20 cellular contexts compared by ENCODE assay signal in the genomic region with DNA sequence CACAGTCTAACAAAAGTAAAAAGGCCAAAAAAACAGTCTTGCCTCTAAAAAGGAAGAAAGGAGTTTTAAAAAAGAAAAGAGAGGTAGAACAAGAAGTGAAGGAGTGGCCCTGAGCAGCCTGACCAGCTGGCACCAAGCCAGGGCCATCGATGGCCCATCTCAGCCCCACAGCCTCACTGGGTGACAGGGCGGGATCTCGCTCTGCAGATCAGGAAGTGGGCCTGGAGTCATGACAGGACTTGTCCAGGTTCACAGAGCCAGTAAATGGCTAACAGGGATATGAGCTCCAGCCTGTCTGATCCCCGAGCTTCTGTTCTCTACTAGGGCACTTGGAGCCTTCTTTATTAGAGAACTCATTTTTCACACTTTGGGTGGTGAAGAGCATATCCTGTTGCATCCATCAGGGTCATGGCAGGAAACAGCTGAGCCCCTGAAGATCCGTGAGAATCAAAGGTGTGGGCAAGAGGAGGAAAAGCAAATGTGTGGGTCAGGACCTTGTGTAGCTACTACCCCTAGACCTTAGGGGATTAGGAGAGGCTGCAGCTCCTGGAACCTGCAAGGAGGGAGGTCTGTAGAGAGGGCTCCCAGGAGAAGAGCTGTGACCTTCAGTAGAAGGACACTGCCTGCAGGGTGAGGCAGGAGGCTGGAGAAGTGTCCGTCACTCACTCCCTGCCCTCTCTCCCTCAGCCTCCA.
DNase-seq lines count a peak whose midpoint lies in the region; ATAC-seq, FAIRE-seq and TF ChIP-seq lines count a peak whose summit lies in the region.
"Had no signal": no experiment of that assay in that cellular context is flagged by ENCODE, and none has a peak within 500 bp of the region (broad histone marks: within the 10 kb centered on the region; RNA-seq: fewer than 3 reads in every experiment).

No MANE protein-coding gene starts in this region.

- H3K9me3 ChIP-seq in endodermal cell (ENCODE audit: control insufficient read depth, low read length) (peaks cover 7% of the 10 kb centered on the region), small intestine (ENCODE audit: control insufficient read depth, low read depth) (no peaks in the 10 kb centered on the region)
- H3K9me3 ChIP-seq: ovary had no signal

- WGBS in endodermal cell (ENCODE audit: insufficient coverage in 1 of 2, insufficient read length in 1 of 2), 2 experiments = 75 to 79% methylated on average over 5 to 6 of the region's 6 CpGs
- WGBS in small intestine, 3 donors = 31 to 37% (median 34%) methylated on average over 6 of the region's 6 CpGs

- no peaks in the 10 kb centered on the region for H3K27me3 Mint-ChIP-seq in endodermal cell (ENCODE audit: insufficient read depth)
- peaks cover 0 to 8% (median 2%) of the 10 kb centered on the region in 5 donors for H3K27me3 Mint-ChIP-seq in naive thymus-derived CD8-positive, alpha-beta T cell
- H3K27me3 Mint-ChIP-seq: activated CD4-positive, alpha-beta memory T cell treated with anti-CD3 and anti-CD28 coated beads for 36 hours had no signal

- TF ChIP-seq CTCF in endodermal cell (conservative IDR thresholded peaks at IDR 0.05) = no peak

- DNase-seq in NCI-H345 (lab: John Stamatoyannopoulos, UW) (peak; percentile 17), NCI-H345 treated with DMSO at 0.1 percent for 48 hours (lab: John Stamatoyannopoulos, UW; ENCODE audit: unreplicated experiment) (no peak), NCI-H748 treated with DMSO at 0.1 percent for 48 hours (lab: John Stamatoyannopoulos, UW) (peak; percentile 27), endodermal cell (no peak), small intestine (peak; percentile 60), cerebellar cortex (ENCODE audit: low spot score) (no peak), HuH-7 (ENCODE audit: low spot score) (no peak)
- no peak for DNase-seq in naive thymus-derived CD8-positive, alpha-beta T cell
- DNase-seq: 8988T; activated CD4-positive, alpha-beta memory T cell treated with anti-CD3 and anti-CD28 coated beads for 36 hours; activated naive CD8-positive, alpha-beta T cell treated with anti-CD3 and anti-CD28 coated beads for 36 hours; activated T-cell treated with anti-CD3 and anti-CD28 coated beads, Interleukin-2, amount 50 U/mL, for 4 hours; effector CD4-positive, alpha-beta T cell; hypothalamus; KG1; left cardiac atrium; NCI-H226; ovary had no signal

- no peaks in the 10 kb centered on the region for H3K36me3 ChIP-seq in endodermal cell (ENCODE audit: control insufficient read depth, insufficient read depth, low read length)
- no peaks in the 10 kb centered on the region for H3K36me3 ChIP-seq in small intestine (ENCODE audit: control insufficient read depth in 2 of 2, insufficient read depth in 2 of 2, low read length in 2 of 2)
- H3K36me3 ChIP-seq: ovary had no signal

- no peaks in the 10 kb centered on the region for H3K9me3 Mint-ChIP-seq in endodermal cell
- H3K9me3 Mint-ChIP-seq in naive thymus-derived CD8-positive, alpha-beta T cell = no peaks in the 10 kb centered on the region
- H3K9me3 Mint-ChIP-seq: activated CD4-positive, alpha-beta memory T cell treated with anti-CD3 and anti-CD28 coated beads for 36 hours; activated naive CD8-positive, alpha-beta T cell treated with anti-CD3 and anti-CD28 coated beads for 36 hours; activated T-cell treated with anti-CD3 and anti-CD28 coated beads, Interleukin-2, amount 50 U/mL, for 4 hours; CD14-positive monocyte had no signal

- no peak for ATAC-seq in naive thymus-derived CD8-positive, alpha-beta T cell
- ATAC-seq: activated T-cell treated with anti-CD3 and anti-CD28 coated beads, Interleukin-2, amount 50 U/mL, for 4 hours; left cardiac atrium had no signal

- no peaks in the 10 kb centered on the region for H3K36me3 Mint-ChIP-seq in endodermal cell (ENCODE audit: low read depth)
- no peaks in the 10 kb centered on the region for H3K36me3 Mint-ChIP-seq in naive thymus-derived CD8-positive, alpha-beta T cell
- H3K36me3 Mint-ChIP-seq: activated CD4-positive, alpha-beta memory T cell treated with anti-CD3 and anti-CD28 coated beads for 36 hours; activated naive CD8-positive, alpha-beta T cell treated with anti-CD3 and anti-CD28 coated beads for 36 hours; CD14-positive monocyte had no signal

- H3K27ac ChIP-seq in endodermal cell (ENCODE audit: low read depth, low read length) (no peak overlapping the region), small intestine (ENCODE audit: low read depth in 1 of 2, low read length in 1 of 2) (no peak overlapping the region)
- H3K27ac ChIP-seq: ovary had no signal

- H3K27ac Mint-ChIP-seq in endodermal cell = peak overlapping the region; percentile 18
- no peak overlapping the region for H3K27ac Mint-ChIP-seq in naive thymus-derived CD8-positive, alpha-beta T cell
- H3K27ac Mint-ChIP-seq: activated CD4-positive, alpha-beta memory T cell treated with anti-CD3 and anti-CD28 coated beads for 36 hours; activated naive CD8-positive, alpha-beta T cell treated with anti-CD3 and anti-CD28 coated beads for 36 hours had no signal

- H3K4me1 ChIP-seq in endodermal cell (ENCODE audit: control insufficient read depth, insufficient read depth, low read length) (peaks cover 22% of the 10 kb centered on the region), small intestine (ENCODE audit: control insufficient read depth in 2 of 2, insufficient read depth in 1 of 2, low read depth in 1 of 2, low read length in 1 of 2) (peaks cover 0 to 2% of the 10 kb centered on the region in 2 donors)

- H3K27me3 ChIP-seq in endodermal cell (ENCODE audit: control insufficient read depth, insufficient read depth, low read length, poor library complexity, severe bottlenecking) (no peaks in the 10 kb centered on the region), small intestine (ENCODE audit: control insufficient read depth in 2 of 2, insufficient read depth in 2 of 2, low read length in 2 of 2) (no peaks in the 10 kb centered on the region)
- H3K27me3 ChIP-seq: ovary had no signal

- H3K9ac ChIP-seq in endodermal cell (ENCODE audit: extremely low read depth, low read length, poor library complexity, severe bottlenecking) = no peak overlapping the region

- H3K4me3 Mint-ChIP-seq in endodermal cell = no peak overlapping the region
- H3K4me3 Mint-ChIP-seq in naive thymus-derived CD8-positive, alpha-beta T cell = no peak overlapping the region
- H3K4me3 Mint-ChIP-seq: activated CD4-positive, alpha-beta memory T cell treated with anti-CD3 and anti-CD28 coated beads for 36 hours; activated naive CD8-positive, alpha-beta T cell treated with anti-CD3 and anti-CD28 coated beads for 36 hours; activated T-cell treated with anti-CD3 and anti-CD28 coated beads, Interleukin-2, amount 50 U/mL, for 4 hours; CD14-positive monocyte had no signal

- H3K4me1 Mint-ChIP-seq in endodermal cell = peaks cover 30% of the 10 kb centered on the region
- H3K4me1 Mint-ChIP-seq in naive thymus-derived CD8-positive, alpha-beta T cell = peaks cover 0 to 2% (median 0%) of the 10 kb centered on the region in 4 donors
- H3K4me1 Mint-ChIP-seq: activated naive CD8-positive, alpha-beta T cell treated with anti-CD3 and anti-CD28 coated beads for 36 hours; CD14-positive monocyte had no signal

- FAIRE-seq in small intestine (lab: Jason Lieb, UNC) = no peak
- FAIRE-seq: GM18507 had no signal

- POLR2A ChIA-PET in naive thymus-derived CD8-positive, alpha-beta T cell (lab: Charles Lee) = no interaction called here

- H3K4me3 ChIP-seq in endodermal cell (ENCODE audit: low read length) (no peak overlapping the region), small intestine (ENCODE audit: low read depth in 1 of 2, low read length in 2 of 2) (no peak overlapping the region)
- H3K4me3 ChIP-seq: ovary had no signal

Comparison
In these comparisons a context has a peak if more than half of its experiments do, and no peak if none do; other contexts are left out.
1. DNase-seq: peak in NCI-H345 (single experiment), NCI-H748 treated with DMSO at 0.1 percent for 48 hours (single experiment) and small intestine (single experiment); none in NCI-H345 treated with DMSO at 0.1 percent for 48 hours (single experiment), endodermal cell (single experiment), cerebellar cortex (single experiment), naive thymus-derived CD8-positive, alpha-beta T cell (0 of 10) and HuH-7 (single experiment).